In the genomic region with DNA sequence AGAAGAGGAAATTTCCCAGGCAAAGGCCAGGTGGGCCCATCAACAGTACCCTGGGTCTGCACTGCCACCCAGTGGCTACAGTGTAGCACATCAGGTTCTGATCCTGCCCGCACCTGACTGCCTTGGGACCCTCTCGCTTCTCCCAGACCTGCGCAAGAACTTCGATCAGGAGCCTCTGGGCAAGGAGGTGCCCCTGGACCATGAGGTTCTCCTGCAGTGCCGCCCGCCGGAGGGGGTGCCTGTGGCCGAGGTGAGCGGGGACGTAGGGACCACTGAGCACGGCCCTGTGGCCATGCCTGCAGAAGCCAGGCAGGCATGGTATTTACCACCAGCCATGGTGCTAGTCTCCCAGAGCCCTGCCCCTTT, we compare ENCODE assay signal across 9 cellular contexts. TPM values are rescaled to one million over a fixed set of nuclear protein-coding genes. Genes with fewer than 3 reads are reported as not detected.
DNase-seq lines count a peak whose midpoint lies in the region; ATAC-seq and TF ChIP-seq lines count a peak whose summit lies in the region.
"Had no signal": no experiment of that assay in that cellular context is flagged by ENCODE, and none has a peak within 500 bp of the region (broad histone marks: within the 10 kb centered on the region; RNA-seq: fewer than 3 reads in every experiment).

No MANE protein-coding gene starts in this region.

- H3K36me3 ChIP-seq in spleen: peaks cover 0 to 47% (median 0%) of the 10 kb centered on the region in 6 donors

- H3K4me1 Mint-ChIP-seq in activated naive CD8-positive, alpha-beta T cell treated with anti-CD3 and anti-CD28 coated beads, Interleukin-2, amount 50 U/mL, for 24 hours: no peaks in the 10 kb centered on the region
- H3K4me1 Mint-ChIP-seq: activated naive CD4-positive, alpha-beta T cell treated with anti-CD3 and anti-CD28 coated beads, Interleukin-2, amount 50 U/mL, for 24 hours had no signal

- no peaks in the 10 kb centered on the region for H3K9me3 ChIP-seq in right cardiac atrium (ENCODE audit: control insufficient read depth, low read length)
- H3K9me3 ChIP-seq in spleen: no peaks in the 10 kb centered on the region

- H3K4me3 ChIP-seq in right cardiac atrium (ENCODE audit: low read length) (no peak overlapping the region), spleen (no peak overlapping the region)

- H3K27me3 ChIP-seq in right cardiac atrium (ENCODE audit: control insufficient read depth, insufficient read depth) (no peaks in the 10 kb centered on the region), spleen (replicated peaks in 1 of 7) (no peaks in the 10 kb centered on the region)

- TF ChIP-seq POLR2A in spleen (IDR thresholded peaks at IDR 0.05): no peak

- no peaks in the 10 kb centered on the region for H3K4me1 ChIP-seq in right cardiac atrium (ENCODE audit: control insufficient read depth, insufficient read depth, low read length)
- H3K4me1 ChIP-seq in spleen: peaks cover 0 to 29% (median 9%) of the 10 kb centered on the region in 6 donors

- 71% methylated on average over 11 of the region's 11 CpGs for WGBS in right cardiac atrium
- WGBS in spleen, 5 donors: 37 to 100% (median 62%) methylated on average over 3 to 11 of the region's 11 CpGs

- peak; percentile 4 for DNase-seq in activated T-cell treated with anti-CD3 and anti-CD28 coated beads for 1 hour (ENCODE audit: low read depth)
- DNase-seq in activated T-cell treated with anti-CD3 and anti-CD28 coated beads for 4 hours: no peak
- DNase-seq in NCI-H345 treated with DMSO at 0.1 percent for 48 hours (lab: John Stamatoyannopoulos, UW; ENCODE audit: unreplicated experiment): peak; percentile 6
- peak; percentile 55 for DNase-seq in activated naive CD8-positive, alpha-beta T cell treated with anti-CD3 and anti-CD28 coated beads, Interleukin-2, amount 50 U/mL, for 24 hours
- DNase-seq in right cardiac atrium: peak in 2 of 3 donors; percentile 64 to 70
- no peak for DNase-seq in spleen
- no peak for DNase-seq in COR-L47 (lab: John Stamatoyannopoulos, UW)

- peak; percentile 55 for ATAC-seq in activated naive CD8-positive, alpha-beta T cell treated with anti-CD3 and anti-CD28 coated beads, Interleukin-2, amount 50 U/mL, for 24 hours
- ATAC-seq in right cardiac atrium: peak; percentile 45 to 64
- no peak for ATAC-seq in HG02642 (IDR thresholded peaks at IDR 0.05; ENCODE audit: poor library complexity, unreplicated experiment)

- H3K36me3 Mint-ChIP-seq in activated naive CD8-positive, alpha-beta T cell treated with anti-CD3 and anti-CD28 coated beads, Interleukin-2, amount 50 U/mL, for 24 hours (ENCODE audit: low read depth): no peaks in the 10 kb centered on the region
- H3K36me3 Mint-ChIP-seq: activated naive CD4-positive, alpha-beta T cell treated with anti-CD3 and anti-CD28 coated beads, Interleukin-2, amount 50 U/mL, for 24 hours had no signal

- no peak overlapping the region for H3K4me3 Mint-ChIP-seq in activated naive CD8-positive, alpha-beta T cell treated with anti-CD3 and anti-CD28 coated beads, Interleukin-2, amount 50 U/mL, for 24 hours
- H3K4me3 Mint-ChIP-seq: activated naive CD4-positive, alpha-beta T cell treated with anti-CD3 and anti-CD28 coated beads, Interleukin-2, amount 50 U/mL, for 24 hours had no signal

- intact Hi-C loops in right cardiac atrium (cut with DNase I): loop anchor here in 3 of 4 donors (2.0 to 10.0 kb wide), 3 partner anchors 78 to 360 kb away; no protein-coding TSS in a partner anchor
- intact Hi-C loops in spleen (cut with DNase I; ENCODE audit: low total_unique reads): loop anchor here (10.0 kb wide), 1 partner anchor 360 kb away; no protein-coding TSS in a partner anchor

- no peak overlapping the region for H3K27ac Mint-ChIP-seq in activated naive CD8-positive, alpha-beta T cell treated with anti-CD3 and anti-CD28 coated beads, Interleukin-2, amount 50 U/mL, for 24 hours
- H3K27ac Mint-ChIP-seq: activated naive CD4-positive, alpha-beta T cell treated with anti-CD3 and anti-CD28 coated beads, Interleukin-2, amount 50 U/mL, for 24 hours had no signal

- TF ChIP-seq CTCF in spleen (IDR thresholded peaks at IDR 0.05 in 8 of 11, conservative IDR thresholded peaks at IDR 0.05 in 3 of 11): peak in 10 of 11 experiments; percentile 53 to 82 (median 69)

- no peaks in the 10 kb centered on the region for H3K9me3 Mint-ChIP-seq in activated naive CD8-positive, alpha-beta T cell treated with anti-CD3 and anti-CD28 coated beads, Interleukin-2, amount 50 U/mL, for 24 hours
- H3K9me3 Mint-ChIP-seq: activated naive CD4-positive, alpha-beta T cell treated with anti-CD3 and anti-CD28 coated beads, Interleukin-2, amount 50 U/mL, for 24 hours had no signal

- no peaks in the 10 kb centered on the region for H3K27me3 Mint-ChIP-seq in activated naive CD8-positive, alpha-beta T cell treated with anti-CD3 and anti-CD28 coated beads, Interleukin-2, amount 50 U/mL, for 24 hours

- H3K27ac ChIP-seq in right cardiac atrium (ENCODE audit: low read length): no peak overlapping the region
- no peak overlapping the region for H3K27ac ChIP-seq in spleen

RNA-seq across cellular contexts. Expression of a gene that starts 33.9 kb away (rescaled TPM):
- total RNA-seq in right cardiac atrium (1 to 10 TPM; 2.2 to 2.7 (median 2.4) TPM), spleen (10 to 100 TPM in 3 of 7 donors, 1 to 10 TPM in 4; 7.5 to 15.6 (median 9.3) TPM)
- polyA plus RNA-seq in right cardiac atrium (1.4 TPM), spleen (1 to 10 TPM; 3.3 to 7.7 (median 4.8) TPM)

Comparison
In these comparisons a context has a peak if more than half of its experiments do, and no peak if none do; other contexts are left out.
1. DNase-seq: peak in activated T-cell treated with anti-CD3 and anti-CD28 coated beads for 1 hour (single experiment), NCI-H345 treated with DMSO at 0.1 percent for 48 hours (single experiment), activated naive CD8-positive, alpha-beta T cell treated with anti-CD3 and anti-CD28 coated beads, Interleukin-2, amount 50 U/mL, for 24 hours (single experiment) and right cardiac atrium (2 of 3); none in activated T-cell treated with anti-CD3 and anti-CD28 coated beads for 4 hours (single experiment), spleen (single experiment) and COR-L47 (single experiment).